ENCODE assay signal across 13 cellular contexts in genomic region chr11:70077411-70078094, GRCh38. TPM values are rescaled to one million over a fixed set of nuclear protein-coding genes. Genes with fewer than 3 reads are reported as not detected.
DNase-seq lines count a peak whose midpoint lies in the region; ATAC-seq, FAIRE-seq and TF ChIP-seq lines count a peak whose summit lies in the region.
"Had no signal": no experiment of that assay in that cellular context is flagged by ENCODE, and none has a peak within 500 bp of the region (broad histone marks: within the 10 kb centered on the region; RNA-seq: fewer than 3 reads in every experiment).

No MANE protein-coding gene starts in this region.

- H2AK5ac ChIP-seq in neuronal stem cell (ENCODE audit: low read depth, low read length) = peak overlapping the region; percentile 8

- H3K4me2 ChIP-seq in HepG2 (ENCODE audit: low read depth, low read length) = no peak overlapping the region
- H3K4me2 ChIP-seq in neuronal stem cell (ENCODE audit: insufficient read depth, low read length, poor library complexity, severe bottlenecking) = no peak overlapping the region

- no peak overlapping the region for H2BK5ac ChIP-seq in neuronal stem cell (ENCODE audit: low read length)

- no TSS peak for BruUV-seq in HepG2 (replicated peaks; lab: Mats Ljungman, UMichigan)

- TF ChIP-seq CTCF in right lobe of liver (IDR thresholded peaks at IDR 0.05) (no peak), HepG2 (CRISPR knock-in tag; IDR thresholded peaks at IDR 0.05) (no peak), esophagus squamous epithelium (IDR thresholded peaks at IDR 0.05) (no peak)

- no peak overlapping the region for H3K18ac ChIP-seq in neuronal stem cell (ENCODE audit: low read length)

- TF ChIP-seq RAD21 in HepG2 (CRISPR knock-in tag; IDR thresholded peaks at IDR 0.05) = no peak

- H3K14ac ChIP-seq in neuronal stem cell (ENCODE audit: low read length) = no peak overlapping the region

- 11% methylated on average over 15 of the region's 26 CpGs for WGBS in right lobe of liver (ENCODE audit: insufficient coverage, low coverage, low lambda C conversion rate, missing lambda C conversion rate)
- WGBS in HepG2 (ENCODE audit: low lambda C conversion rate) = 40% methylated on average over 13 of the region's 26 CpGs
- 5 to 80% methylated on average over 1 to 10 of the region's 26 CpGs for WGBS in esophagus squamous epithelium, 2 donors
- no CpG with 5 or more reads among the region's 26 CpGs for WGBS in neuronal stem cell (ENCODE audit: extremely low coverage in 2 of 2, insufficient read length in 2 of 2, insufficient replicate concordance in 1 of 2), 2 donors
- WGBS in aorta, 2 donors = 22 to 23% methylated on average over 26 of the region's 26 CpGs

- peak in 1 of 3 donors; percentile 47 for DNase-seq in right lobe of liver
- DNase-seq in HepG2 (ENCODE audit: low spot score) = no peak
- no peak for DNase-seq in esophagus squamous epithelium (lab: John Stamatoyannopoulos, UW)
- no peak for DNase-seq in neuronal stem cell (ENCODE audit: low spot score)
- DNase-seq in aorta = peak; percentile 41 to 78
- DNase-seq in UCSD-AML1 (lab: John Stamatoyannopoulos, UW; ENCODE audit: unreplicated experiment) = no peak
- DNase-seq in activated CD4-positive, alpha-beta T cell treated with anti-CD3 and anti-CD28 coated beads for 4 hours = no peak
- DNase-seq in frontal cortex (ENCODE audit: low spot score in 2 of 2) = no peak
- DNase-seq: activated CD4-positive, alpha-beta T cell treated with anti-CD3 and anti-CD28 coated beads, Interleukin-2, amount 10 ng/mL, durations not matched to agents 24 days and 14 days; hypothalamus; NCI-H146 had no signal

- in situ Hi-C loops in HepG2 (cut with HindIII; ENCODE audit: extremely low pct_ligation_motif_present, low pct_unique_long_range_greater_than_20kb) = no loop called here

- H3K4me3 ChIP-seq in right lobe of liver (peak overlapping the region; percentile 12 to 40 (median 35)), HepG2 (replicated peaks in 1 of 3; ENCODE audit: insufficient read depth in 1 of 3, low read depth in 2 of 3, low read length in 3 of 3) (no peak overlapping the region), esophagus squamous epithelium (peak overlapping the region in 3 of 4 donors; percentile 17 to 65 (median 44)), neuronal stem cell (ENCODE audit: low read length in 2 of 2) (no peak overlapping the region), aorta (ENCODE audit: low read length in 2 of 2) (peak overlapping the region; percentile 67 to 81)
- H3K4me3 ChIP-seq: body of pancreas had no signal

- no peaks in the 10 kb centered on the region for H3K36me3 ChIP-seq in right lobe of liver
- H3K36me3 ChIP-seq in HepG2 (replicated peaks in 1 of 2; ENCODE audit: control insufficient read depth in 1 of 2, insufficient read depth in 2 of 2, low read length in 2 of 2) = no peaks in the 10 kb centered on the region
- H3K36me3 ChIP-seq in esophagus squamous epithelium = no peaks in the 10 kb centered on the region
- H3K36me3 ChIP-seq in neuronal stem cell (replicated peaks in 1 of 2; ENCODE audit: control insufficient read depth in 2 of 2, insufficient read depth in 2 of 2, low read length in 2 of 2) = no peaks in the 10 kb centered on the region
- H3K36me3 ChIP-seq in aorta (ENCODE audit: control insufficient read depth in 1 of 2, insufficient read depth in 2 of 2, low read length in 1 of 2) = no peaks in the 10 kb centered on the region

- H3K9me3 ChIP-seq in right lobe of liver = no peaks in the 10 kb centered on the region
- H3K9me3 ChIP-seq in HepG2 (ENCODE audit: low read length) = no peaks in the 10 kb centered on the region
- no peaks in the 10 kb centered on the region for H3K9me3 ChIP-seq in esophagus squamous epithelium
- H3K9me3 ChIP-seq in neuronal stem cell (replicated peaks in 1 of 2; ENCODE audit: control insufficient read depth in 2 of 2, insufficient read depth in 1 of 2, low read depth in 1 of 2, low read length in 2 of 2) = no peaks in the 10 kb centered on the region
- no peaks in the 10 kb centered on the region for H3K9me3 ChIP-seq in aorta (ENCODE audit: control insufficient read depth, low read length)
- H3K9me3 ChIP-seq: body of pancreas had no signal

- no peak overlapping the region for H3K9ac ChIP-seq in HepG2 (ENCODE audit: insufficient read depth, low read depth, low read length)
- no peak overlapping the region for H3K9ac ChIP-seq in neuronal stem cell (ENCODE audit: low read depth, low read length, poor library complexity)

- POLR2A ChIA-PET in HepG2 (lab: Yijun Ruan, JAX) = no interaction called here

- TF ChIP-seq EP300 in HepG2 (IDR thresholded peaks at IDR 0.05; ENCODE audit: low read depth in 2 of 2, low read length in 2 of 2) (no peak), HepG2 (CRISPR knock-in tag; IDR thresholded peaks at IDR 0.05; ENCODE audit: borderline replicate concordance) (no peak)

- H2AFZ ChIP-seq in HepG2 (ENCODE audit: low read length) (no peak overlapping the region), neuronal stem cell (ENCODE audit: low read length) (no peak overlapping the region)

- no peaks in the 10 kb centered on the region for H3K79me1 ChIP-seq in neuronal stem cell (ENCODE audit: low read depth, low read length)

- intact Hi-C loops in right lobe of liver (cut with DNase I) = no loop called here
- intact Hi-C loops in HepG2 (cut with micrococcal nuclease; ENCODE audit: unreplicated experiment) = no loop called here
- intact Hi-C loops in esophagus squamous epithelium (cut with DNase I) = no loop called here
- intact Hi-C loops in aorta (cut with DNase I) = loop anchor here (2.0 to 5.0 kb wide), 4 partner anchors 90 to 160 kb away; no protein-coding TSS in a partner anchor

- CTCF ChIA-PET in HepG2 (lab: Yijun Ruan, JAX; ENCODE audit: low intra/inter-chr PET ratio, low total read pairs) = no interaction called here

- H2BK15ac ChIP-seq in neuronal stem cell (ENCODE audit: low read length) = no peak overlapping the region

- H4K20me1 ChIP-seq in HepG2 (ENCODE audit: insufficient read depth, low read length) = no peaks in the 10 kb centered on the region

- H4K91ac ChIP-seq in neuronal stem cell (ENCODE audit: low read depth, low read length, poor library complexity) = no peak overlapping the region

- ATAC-seq in right lobe of liver = peak in 3 of 4 donors; percentile 3 to 4 (median 3)
- ATAC-seq in HepG2 = no peak
- ATAC-seq in aorta (ENCODE audit: low FRiP score) = no peak

- TF ChIP-seq POLR2A in right lobe of liver (IDR thresholded peaks at IDR 0.05) (no peak), HepG2 (IDR thresholded peaks at IDR 0.05; ENCODE audit: insufficient read depth in 1 of 2, low read depth in 2 of 2, low read length in 2 of 2) (no peak), esophagus squamous epithelium (IDR thresholded peaks at IDR 0.05) (no peak)

- H3K4me1 ChIP-seq in right lobe of liver (peaks cover 0 to 52% (median 16%) of the 10 kb centered on the region in 4 donors), HepG2 (ENCODE audit: insufficient read depth, low read length) (no peaks in the 10 kb centered on the region), esophagus squamous epithelium (peaks cover 2 to 42% (median 5%) of the 10 kb centered on the region in 3 donors), neuronal stem cell (ENCODE audit: control insufficient read depth in 2 of 2, insufficient read depth in 1 of 2, low read depth in 1 of 2, low read length in 2 of 2) (peaks cover 0 to 2% of the 10 kb centered on the region in 2 donors), aorta (ENCODE audit: control insufficient read depth in 1 of 2, insufficient read depth in 2 of 2, low read length in 2 of 2) (peaks cover 0 to 4% of the 10 kb centered on the region in 2 donors)

- peak overlapping the region in 1 of 3 donors; percentile 27 for H3K27ac ChIP-seq in right lobe of liver
- no peak overlapping the region for H3K27ac ChIP-seq in HepG2 (ENCODE audit: extremely low read length, insufficient read depth, low read length)
- no peak overlapping the region for H3K27ac ChIP-seq in esophagus squamous epithelium
- H3K27ac ChIP-seq in neuronal stem cell (replicated peaks; ENCODE audit: low read length) = no peak overlapping the region
- peak overlapping the region in 1 of 2 donors; percentile 76 for H3K27ac ChIP-seq in aorta (ENCODE audit: low read depth in 1 of 2, low read length in 2 of 2)
- H3K27ac ChIP-seq: body of pancreas had no signal

- no peak overlapping the region for H3K4ac ChIP-seq in neuronal stem cell (ENCODE audit: low read length)

- H3K23ac ChIP-seq in neuronal stem cell (ENCODE audit: low read depth, low read length, poor library complexity) = no peak overlapping the region

- H2BK120ac ChIP-seq in neuronal stem cell (ENCODE audit: low read depth, low read length) = no peak overlapping the region

- no peak overlapping the region for H4K8ac ChIP-seq in neuronal stem cell (ENCODE audit: low read depth, low read length)

- H3K27me3 ChIP-seq in right lobe of liver (no peaks in the 10 kb centered on the region), HepG2 (ENCODE audit: control insufficient read depth in 1 of 2, insufficient read depth in 2 of 2, low read length in 2 of 2) (peaks cover 11 to 68% of the 10 kb centered on the region in 2 experiments; a peak in 4 of 5 replicates), esophagus squamous epithelium (peaks cover 0 to 80% (median 3%) of the 10 kb centered on the region in 4 donors), neuronal stem cell (ENCODE audit: control insufficient read depth in 3 of 3, insufficient read depth in 3 of 3, low read depth in 1 of 3, low read length in 3 of 3) (peaks cover 28 to 95% (median 81%) of the 10 kb centered on the region in 3 experiments), aorta (ENCODE audit: control insufficient read depth in 1 of 2, insufficient read depth in 2 of 2, low read length in 1 of 2) (no peaks in the 10 kb centered on the region)

- no peak for FAIRE-seq in HepG2 (lab: Jason Lieb, UNC)
- no peak for FAIRE-seq in frontal cortex (lab: Jason Lieb, UNC)

- H3K79me2 ChIP-seq in HepG2 (ENCODE audit: insufficient read depth, low read length) = no peaks in the 10 kb centered on the region

- no peak overlapping the region for H2BK12ac ChIP-seq in neuronal stem cell (ENCODE audit: low read length)

RNA-seq across cellular contexts. Expression of gene ANO1, which starts 0.6 kb away (rescaled TPM):
- total RNA-seq in right lobe of liver (100 to 1,000 TPM in 3 of 6 experiments, 10 to 100 TPM in 3; 32.1 to 292 (median 78.0) TPM), HepG2 (2016; rRNA removed; fragmentation: Illumina TruSeq; extraction: Trizol) (not detected in 2 replicates), esophagus squamous epithelium (10 to 100 TPM in 3 of 4 donors, 1 to 10 TPM in 1; 5.1 to 17.5 (median 14.5) TPM), aorta (100 to 1,000 TPM in 1 of 2 donors, 10 to 100 TPM in 1; 65.6 to 136 TPM), frontal cortex (0.41 TPM)
- total RNA-seq in HepG2 (2016; cell fraction: cytosol; rRNA removed; fragmentation: Illumina TruSeq; extraction: Trizol; ENCODE audit: low read depth) = not detected in 2 replicates
- not detected in 2 replicates for total RNA-seq in HepG2 (2016; cell fraction: insoluble cytoplasmic fraction; rRNA removed; fragmentation: Illumina TruSeq; extraction: Trizol)
- total RNA-seq in HepG2 (2016; cell fraction: membrane; rRNA removed; fragmentation: Illumina TruSeq; extraction: Trizol) = not detected in 2 replicates
- not detected in 2 replicates for total RNA-seq in HepG2 (2016; cell fraction: nucleus; rRNA removed; fragmentation: Illumina TruSeq; extraction: Trizol)
- polyA plus RNA-seq in HepG2 (2011; rRNA removed) (not detected in 2 replicates), aorta (10 to 100 TPM; 25.5 to 73.9 TPM)
- not detected in 2 replicates for polyA plus RNA-seq in HepG2 (2011; cell fraction: cytosol; rRNA removed)
- polyA plus RNA-seq in HepG2 (2011; cell fraction: nucleus; rRNA removed) = not detected in 2 replicates
- polyA plus RNA-seq in HepG2 (2012) = not detected in 2 replicates
- polyA plus RNA-seq in HepG2 (2016; cell fraction: cytosol; fragmentation: Illumina TruSeq; extraction: Trizol; ENCODE audit: low read depth) = not detected in 2 replicates
- not detected in 2 replicates for polyA plus RNA-seq in HepG2 (2016; cell fraction: insoluble cytoplasmic fraction; fragmentation: Illumina TruSeq; extraction: Trizol; ENCODE audit: low read depth)
- polyA plus RNA-seq in HepG2 (2016; cell fraction: membrane; fragmentation: Illumina TruSeq; extraction: Trizol; ENCODE audit: low read depth) = not detected in 2 replicates
- polyA plus RNA-seq in HepG2 (2016; cell fraction: nucleus; fragmentation: Illumina TruSeq; extraction: Trizol; ENCODE audit: insufficient read depth, low read depth) = not detected in 2 replicates
- 0.14 TPM in 1 of 2 replicates, not detected in the other for polyA minus RNA-seq in HepG2 (2011; rRNA and poly(A)+ RNA removed; ENCODE audit: low replicate concordance)
- not detected in 2 replicates for polyA minus RNA-seq in HepG2 (2011; cell fraction: cytosol; rRNA and poly(A)+ RNA removed)
- not detected in 2 replicates for polyA minus RNA-seq in HepG2 (2011; cell fraction: nucleus; rRNA and poly(A)+ RNA removed)
- polyA plus RNA-seq in neuronal stem cell (2013, experiment 1 of 2) = 0.20 TPM
- 0.28 TPM for polyA plus RNA-seq in neuronal stem cell (2013, experiment 2 of 2)
- total RNA-seq: activated CD4-positive, alpha-beta T cell treated with anti-CD3 and anti-CD28 coated beads, Interleukin-2, amount 10 ng/mL, durations not matched to agents 24 days and 14 days; activated T-helper 1 cell treated with anti-CD3 and anti-CD28 coated beads, Interleukin-12 subunit alpha, Interleukin-12 subunit beta, Interleukin-2, Interleukin-4 antibody, amounts not matched to agents 30 ng/mL and 10 ng/mL and 1 ng/mL, durations not matched to agents 14 hours and 24 hours and 36 hours had no signal

Comparison
In these comparisons a context has a peak if more than half of its experiments do, and no peak if none do; other contexts are left out.
1. ATAC-seq: peak in right lobe of liver (3 of 4); none in HepG2 (single experiment) and aorta (single experiment).
2. H3K4me3 ChIP-seq: peak in right lobe of liver (3 of 3), esophagus squamous epithelium (3 of 4) and aorta (2 of 2); none in HepG2 (0 of 3) and neuronal stem cell (0 of 2).
3. DNase-seq: peak in aorta (2 of 2); none in HepG2 (single experiment), esophagus squamous epithelium (single experiment), neuronal stem cell (single experiment), UCSD-AML1 (single experiment), activated CD4-positive, alpha-beta T cell treated with anti-CD3 and anti-CD28 coated beads for 4 hours (0 of 2) and frontal cortex (0 of 2).
4. intact Hi-C loops: an anchor here in aorta (2.0 to 5.0 kb wide); none called in right lobe of liver, HepG2 and esophagus squamous epithelium.